14 cellular contexts compared by ENCODE assay signal in the genomic region with DNA sequence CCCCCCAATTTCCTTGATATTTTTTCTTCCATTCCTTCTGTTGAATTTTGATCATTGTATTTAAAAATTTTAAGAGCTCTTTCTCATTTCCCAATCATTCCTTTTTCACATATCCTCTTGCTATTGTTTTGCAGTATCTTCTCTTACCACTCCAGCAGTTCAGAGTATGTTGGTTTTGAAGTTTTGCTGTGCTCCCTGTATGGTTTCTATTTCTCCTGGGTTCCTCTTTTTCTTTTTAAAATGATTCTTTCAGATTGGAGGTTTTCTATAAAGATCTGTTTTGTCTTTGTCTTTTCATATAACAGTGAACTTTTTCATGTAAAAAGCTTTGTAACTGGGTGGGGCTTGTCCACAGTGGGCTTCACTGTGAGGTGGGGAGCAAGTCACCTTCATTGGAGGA. TPM values are rescaled to one million over a fixed set of nuclear protein-coding genes. Genes with fewer than 3 reads are reported as not detected.
DNase-seq lines count a peak whose midpoint lies in the region; ATAC-seq and TF ChIP-seq lines count a peak whose summit lies in the region.
"Had no signal": no experiment of that assay in that cellular context is flagged by ENCODE, and none has a peak within 500 bp of the region (broad histone marks: within the 10 kb centered on the region; RNA-seq: fewer than 3 reads in every experiment).

No MANE protein-coding gene starts in this region.

- no peak overlapping the region for H3K9ac ChIP-seq in MM.1S (ENCODE audit: low read length)

- no peak overlapping the region for H2AFZ ChIP-seq in MM.1S (ENCODE audit: low read length)

- intact Hi-C loops in activated B cell treated with CpG ODN at 0.5 μM for 24 hours (cut with micrococcal nuclease) (loop anchor here (5.0 kb wide), 1 partner anchor 35 kb away; no protein-coding TSS in a partner anchor), natural killer cell (cut with micrococcal nuclease) (no loop called here), vagina (cut with DNase I) (no loop called here)

- H3K36me3 ChIP-seq in GM06990 (ENCODE audit: control insufficient read depth, insufficient read depth, low read length), result no peaks in the 10 kb centered on the region
- no peaks in the 10 kb centered on the region for H3K36me3 ChIP-seq in MM.1S (replicated peaks; ENCODE audit: insufficient read depth, low read length)
- no peaks in the 10 kb centered on the region for H3K36me3 ChIP-seq in vagina
- H3K36me3 ChIP-seq: thyroid gland had no signal

- H3K4me1 ChIP-seq in MM.1S (ENCODE audit: low read length) (peaks cover 25% of the 10 kb centered on the region), vagina (peaks cover 92% of the 10 kb centered on the region)

- H3K4me3 Mint-ChIP-seq in activated B cell treated with CpG ODN at 0.5 μM for 24 hours (peak overlapping the region; percentile 39), natural killer cell (peak overlapping the region; percentile 29)
- H3K4me3 Mint-ChIP-seq: activated CD4-positive, alpha-beta T cell treated with anti-CD3 and anti-CD28 coated beads, Interleukin-2, amount 10 ng/mL, durations not matched to agents 24 days and 14 days had no signal

- CTCF ChIA-PET in activated B cell treated with CpG ODN at 0.5 μM for 24 hours (lab: Charles Lee), result interaction anchor here (1.4 to 3.3 kb wide), 3 partner anchors 14 to 50 kb away, joined by 3 to 10 read pairs (median 5); no protein-coding TSS in a partner anchor

- H3K27me3 ChIP-seq in GM06990 (replicated peaks; ENCODE audit: control insufficient read depth, insufficient read depth, low read length) (no peaks in the 10 kb centered on the region), MM.1S (replicated peaks; ENCODE audit: insufficient read depth, low read length) (no peaks in the 10 kb centered on the region), vagina (no peaks in the 10 kb centered on the region)
- H3K27me3 ChIP-seq: foreskin keratinocyte, thyroid gland had no signal

- POLR2A ChIA-PET in activated B cell treated with CpG ODN at 0.5 μM for 24 hours (lab: Charles Lee), result interaction anchor here (0.7 to 2.6 kb wide), 5 partner anchors 13 to 79 kb away, joined by 3 to 20 read pairs (median 4); a partner anchor contains a TSS

- 0 out of 2 replicates have a peak overlapping the region, but pooled peaks have one; percentile 8 for H3K4me3 ChIP-seq in GM06990 (replicated peaks; ENCODE audit: low read depth, low read length)
- no peak overlapping the region for H3K4me3 ChIP-seq in MM.1S (ENCODE audit: low read length)
- H3K4me3 ChIP-seq in vagina, result no peak overlapping the region
- H3K4me3 ChIP-seq: dorsolateral prefrontal cortex, SK-N-MC, thyroid gland had no signal

- H3K9me3 Mint-ChIP-seq in activated B cell treated with CpG ODN at 0.5 μM for 24 hours (no peaks in the 10 kb centered on the region), natural killer cell (no peaks in the 10 kb centered on the region)
- H3K9me3 Mint-ChIP-seq: activated CD4-positive, alpha-beta T cell treated with anti-CD3 and anti-CD28 coated beads, Interleukin-2, amount 10 ng/mL, durations not matched to agents 24 days and 14 days had no signal

- ATAC-seq in activated B cell treated with CpG ODN at 0.5 μM for 24 hours (ENCODE audit: low read depth), result peak; percentile 60
- peak in 1 of 3 donors; percentile 6 for ATAC-seq in natural killer cell
- no peak for ATAC-seq in HG02571 (IDR thresholded peaks at IDR 0.05; ENCODE audit: unreplicated experiment)

- no peak overlapping the region for H3K27ac ChIP-seq in MM.1S (ENCODE audit: low read length)
- no peak overlapping the region for H3K27ac ChIP-seq in vagina
- H3K27ac ChIP-seq: SK-N-MC, thyroid gland had no signal

- peaks cover 99% of the 10 kb centered on the region for H3K79me2 ChIP-seq in MM.1S (ENCODE audit: low read length)

- peaks cover 92% of the 10 kb centered on the region for H3K4me1 Mint-ChIP-seq in activated B cell treated with CpG ODN at 0.5 μM for 24 hours
- H3K4me1 Mint-ChIP-seq in natural killer cell, result peaks cover 79 to 80% of the 10 kb centered on the region in 2 donors

- H3K9me3 ChIP-seq in MM.1S (replicated peaks; ENCODE audit: insufficient read depth, low read length) (no peaks in the 10 kb centered on the region), vagina (no peaks in the 10 kb centered on the region)
- H3K9me3 ChIP-seq: thyroid gland had no signal

- TF ChIP-seq CTCF in GM06990 (IDR thresholded peaks at IDR 0.05; ENCODE audit: insufficient read depth, low read length, poor library complexity, severe bottlenecking) (no peak), MM.1S (IDR thresholded peaks at IDR 0.05; ENCODE audit: low read length) (no peak), activated B cell treated with CpG ODN at 0.5 μM for 24 hours (IDR thresholded peaks at IDR 0.05) (no peak), natural killer cell (IDR thresholded peaks at IDR 0.05) (no peak), vagina (IDR thresholded peaks at IDR 0.05) (no peak)

- DNase-seq in GM06990 (ENCODE audit: extremely low read depth, insufficient read length), result no peak
- DNase-seq in MM.1S, result no peak
- no peak for DNase-seq in activated B cell treated with CpG ODN at 0.5 μM for 24 hours
- DNase-seq in natural killer cell, result no peak
- DNase-seq in vagina (ENCODE audit: extremely low spot score in 2 of 2), result no peak
- no peak for DNase-seq in A172 (ENCODE audit: low spot score)
- DNase-seq: activated CD4-positive, alpha-beta T cell treated with anti-CD3 and anti-CD28 coated beads, Interleukin-2, amount 10 ng/mL, durations not matched to agents 24 days and 14 days; DMS153; dorsolateral prefrontal cortex; NCI-H345; thyroid gland had no signal

- H3K27me3 Mint-ChIP-seq in activated B cell treated with CpG ODN at 0.5 μM for 24 hours (no peaks in the 10 kb centered on the region), natural killer cell (ENCODE audit: low read depth in 2 of 2) (no peaks in the 10 kb centered on the region)
- H3K27me3 Mint-ChIP-seq: activated CD4-positive, alpha-beta T cell treated with anti-CD3 and anti-CD28 coated beads, Interleukin-2, amount 10 ng/mL, durations not matched to agents 24 days and 14 days had no signal

- no peak for TF ChIP-seq POLR2A in vagina (IDR thresholded peaks at IDR 0.05)

- H3K4me2 ChIP-seq in MM.1S (ENCODE audit: low read depth, low read length), result peak overlapping the region; percentile 8; the same call in 1 of the 2 replicates

- peaks cover 7% of the 10 kb centered on the region for H3K36me3 Mint-ChIP-seq in activated B cell treated with CpG ODN at 0.5 μM for 24 hours (ENCODE audit: low read depth)
- H3K36me3 Mint-ChIP-seq in natural killer cell, result no peaks in the 10 kb centered on the region

- H3K9me2 ChIP-seq in MM.1S (replicated peaks; ENCODE audit: insufficient read depth, low read length), result no peaks in the 10 kb centered on the region

- H3K27ac Mint-ChIP-seq in activated B cell treated with CpG ODN at 0.5 μM for 24 hours (peak overlapping the region; percentile 64), natural killer cell (peak overlapping the region; percentile 74 to 79)
- H3K27ac Mint-ChIP-seq: activated CD4-positive, alpha-beta T cell treated with anti-CD3 and anti-CD28 coated beads, Interleukin-2, amount 10 ng/mL, durations not matched to agents 24 days and 14 days had no signal

- H4K20me1 ChIP-seq in MM.1S (ENCODE audit: insufficient read depth, low read length), result peaks cover 67% of the 10 kb centered on the region

- H3F3A ChIP-seq in MM.1S (ENCODE audit: insufficient read depth, low read length), result 0 out of 2 replicates have a peak, but pooled peaks cover 3% of the 10 kb centered on the region

RNA-seq across cellular contexts. Expression of a gene that starts 12.8 kb away (rescaled TPM):
- total RNA-seq in activated B cell treated with CpG ODN at 0.5 μM for 24 hours, result 92.7 and 110 TPM in 2 replicates
- total RNA-seq in natural killer cell, result 100 to 1,000 TPM; 163 to 187 (median 169) TPM
- total RNA-seq in vagina, result 39.5 TPM
- total RNA-seq in A172 (2014; rRNA removed; shearing (Covaris generic)), result 24.3 and 27.7 TPM in 2 replicates
